In genomic region chr15:52678036-52678467, GRCh38 we compare ENCODE assay signal across 9 cellular contexts. TPM values are rescaled to one million over a fixed set of nuclear protein-coding genes. Genes with fewer than 3 reads are reported as not detected.
A peak's percentile ranks its signal among the peaks of the same experiment; 100 is the strongest.
DNase-seq lines count a peak whose midpoint lies in the region; ATAC-seq, FAIRE-seq and TF ChIP-seq lines count a peak whose summit lies in the region.
"Had no signal": no experiment of that assay in that cellular context is flagged by ENCODE, and none has a peak within 500 bp of the region (broad histone marks: within the 10 kb centered on the region; RNA-seq: fewer than 3 reads in every experiment).

No MANE protein-coding gene starts in this region.

- no peaks in the 10 kb centered on the region for H3K9me3 ChIP-seq in CD4-positive, alpha-beta T cell (ENCODE audit: control insufficient read depth, low read length)
- no peaks in the 10 kb centered on the region for H3K9me3 ChIP-seq in astrocyte (ENCODE audit: insufficient read depth, low read depth, low read length)

- peak overlapping the region; percentile 96 for H3K4me3 Mint-ChIP-seq in CD4-positive, alpha-beta T cell
- H3K4me3 Mint-ChIP-seq in T-helper 1 cell treated with Interleukin-12 subunit alpha and Interleukin-12 subunit beta and Interleukin-4 antibody, amounts not matched to agents 30 μg/mL and 1 μg/mL, for 36 hours, result peak overlapping the region; percentile 86
- peak overlapping the region; percentile 99 for H3K4me3 Mint-ChIP-seq in astrocyte (ENCODE audit: unreplicated experiment)

- CTCF ChIA-PET in CD4-positive, alpha-beta T cell (lab: Charles Lee), result interaction anchor here (1.0 kb wide), 1 partner anchor 57 kb away, joined by 3 read pairs; no protein-coding TSS in a partner anchor

- H4K20me1 ChIP-seq in astrocyte (ENCODE audit: insufficient read depth, low read length), result no peaks in the 10 kb centered on the region

- H3K27ac ChIP-seq in CD4-positive, alpha-beta T cell (ENCODE audit: low read depth, low read length), result peak overlapping the region; percentile 99
- H3K27ac ChIP-seq in astrocyte (ENCODE audit: low read depth, low read length), result peak overlapping the region; percentile 94

- H3K9me3 Mint-ChIP-seq in CD4-positive, alpha-beta T cell, result no peaks in the 10 kb centered on the region
- H3K9me3 Mint-ChIP-seq in T-helper 1 cell treated with Interleukin-12 subunit alpha and Interleukin-12 subunit beta and Interleukin-4 antibody, amounts not matched to agents 30 μg/mL and 1 μg/mL, for 36 hours, result no peaks in the 10 kb centered on the region
- no peaks in the 10 kb centered on the region for H3K9me3 Mint-ChIP-seq in astrocyte (ENCODE audit: unreplicated experiment)

- no peaks in the 10 kb centered on the region for H3K4me1 ChIP-seq in astrocyte (ENCODE audit: insufficient read depth, low read length)

- TF ChIP-seq CTCF in CD4-positive, alpha-beta T cell (IDR thresholded peaks at IDR 0.05), result no peak
- TF ChIP-seq CTCF in astrocyte (IDR thresholded peaks at IDR 0.05; ENCODE audit: insufficient read depth, low read depth, low read length), result peak; percentile 5

- POLR2A ChIA-PET in CD4-positive, alpha-beta T cell (lab: Charles Lee), result interaction anchor here (0.7 to 2.1 kb wide), 6 partner anchors 19 to 196 kb away, joined by 3 to 11 read pairs (median 4); no protein-coding TSS in a partner anchor

- peak overlapping the region; percentile 70 for H3K4me3 ChIP-seq in astrocyte (ENCODE audit: insufficient read depth, low read depth, low read length)

- DNase-seq in CD4-positive, alpha-beta T cell, result peak; percentile 42 to 64 (median 52)
- DNase-seq in HTR-8/SVneo (ENCODE audit: insufficient read length, low spot score), result peak; percentile 41
- DNase-seq in astrocyte (ENCODE audit: low read depth), result peak; percentile 50
- DNase-seq in hippocampal formation (lab: John Stamatoyannopoulos, UW), result peak; percentile 38 to 60
- DNase-seq in retina, result peak; percentile 60
- no peak for DNase-seq in NCI-H128 (lab: John Stamatoyannopoulos, UW; ENCODE audit: unreplicated experiment)

- H3K4me1 Mint-ChIP-seq in CD4-positive, alpha-beta T cell (ENCODE audit: low read depth), result peaks cover 73% of the 10 kb centered on the region
- H3K4me1 Mint-ChIP-seq in T-helper 1 cell treated with Interleukin-12 subunit alpha and Interleukin-12 subunit beta and Interleukin-4 antibody, amounts not matched to agents 30 μg/mL and 1 μg/mL, for 36 hours (ENCODE audit: low read depth), result peaks cover 31% of the 10 kb centered on the region
- peaks cover 3% of the 10 kb centered on the region for H3K4me1 Mint-ChIP-seq in astrocyte (ENCODE audit: low read depth, unreplicated experiment)

- H2AFZ ChIP-seq in astrocyte (ENCODE audit: low read depth, low read length), result peak overlapping the region; percentile 92

- peak overlapping the region; percentile 97 for H3K27ac Mint-ChIP-seq in CD4-positive, alpha-beta T cell
- H3K27ac Mint-ChIP-seq in T-helper 1 cell treated with Interleukin-12 subunit alpha and Interleukin-12 subunit beta and Interleukin-4 antibody, amounts not matched to agents 30 μg/mL and 1 μg/mL, for 36 hours, result peak overlapping the region; percentile 100
- H3K27ac Mint-ChIP-seq in astrocyte (ENCODE audit: unreplicated experiment), result peak overlapping the region; percentile 93

- H3K27me3 ChIP-seq in CD4-positive, alpha-beta T cell (ENCODE audit: control insufficient read depth, insufficient read depth, low read length), result no peaks in the 10 kb centered on the region
- H3K27me3 ChIP-seq in astrocyte (ENCODE audit: insufficient read depth, low read length), result peaks cover 6% of the 10 kb centered on the region

- FAIRE-seq in HTR-8/SVneo (lab: Jason Lieb, UNC) (no peak), astrocyte (lab: Jason Lieb, UNC) (no peak)
- FAIRE-seq: endometrium had no signal

- ATAC-seq in CD4-positive, alpha-beta T cell (ENCODE audit: poor library complexity), result peak; percentile 57
- ATAC-seq in GM19397 (IDR thresholded peaks at IDR 0.05; ENCODE audit: unreplicated experiment), result peak; percentile 29

- peaks cover 56% of the 10 kb centered on the region for H3K36me3 Mint-ChIP-seq in CD4-positive, alpha-beta T cell (ENCODE audit: low read depth)
- peaks cover 12% of the 10 kb centered on the region for H3K36me3 Mint-ChIP-seq in T-helper 1 cell treated with Interleukin-12 subunit alpha and Interleukin-12 subunit beta and Interleukin-4 antibody, amounts not matched to agents 30 μg/mL and 1 μg/mL, for 36 hours (ENCODE audit: low read depth)
- no peaks in the 10 kb centered on the region for H3K36me3 Mint-ChIP-seq in astrocyte (ENCODE audit: low read depth, unreplicated experiment)

- intact Hi-C loops in CD4-positive, alpha-beta T cell (cut with DNase I, micrococcal nuclease), result loop anchor here (1.0 to 10.0 kb wide), 9 partner anchors 36 to 423 kb away; partner anchors contain the start of genes ARPP19 (in 2 of the 2) and MYO5A (in 2 of the 2)

- H3K36me3 ChIP-seq in astrocyte (ENCODE audit: insufficient read depth, low read length), result peaks cover 2% of the 10 kb centered on the region

- peak overlapping the region; percentile 90 for H3K4me2 ChIP-seq in astrocyte (ENCODE audit: low read length)

- no peaks in the 10 kb centered on the region for H3K27me3 Mint-ChIP-seq in CD4-positive, alpha-beta T cell
- no peaks in the 10 kb centered on the region for H3K27me3 Mint-ChIP-seq in T-helper 1 cell treated with Interleukin-12 subunit alpha and Interleukin-12 subunit beta and Interleukin-4 antibody, amounts not matched to agents 30 μg/mL and 1 μg/mL, for 36 hours (ENCODE audit: low read depth)
- no peaks in the 10 kb centered on the region for H3K27me3 Mint-ChIP-seq in astrocyte (ENCODE audit: low read depth, unreplicated experiment)

- peak overlapping the region; percentile 95 for H3K9ac ChIP-seq in astrocyte (ENCODE audit: low read length)

- peaks cover 18% of the 10 kb centered on the region for H3K79me2 ChIP-seq in astrocyte (ENCODE audit: insufficient read depth, low read length)

RNA-seq across cellular contexts. Expression of gene ATOSA, which starts 1.1 kb away (rescaled TPM):
- total RNA-seq in CD4-positive, alpha-beta T cell, result 100 to 1,000 TPM; 137 TPM
- total RNA-seq in astrocyte, result 33.8 and 35.4 TPM in 2 replicates
